Comparison of ENCODE assay signal across 1 cellular context in genomic region chr1:66284746-66285145, GRCh38.
TF ChIP-seq lines count a peak whose summit lies in the region.

No MANE protein-coding gene starts in this region.

TF ChIP-seq in GM12878, 131 proteins besides CTCF, POLR2A, EP300 and RAD21 (continued from another document):
- TF ChIP-seq HSF1 (IDR thresholded peaks at IDR 0.05; ENCODE audit: low read depth, low read length) (no peak), MEF2B (IDR thresholded peaks at IDR 0.05; ENCODE audit: partially characterized antibody, poor library complexity, severe bottlenecking) (no peak), RCOR1 (conservative IDR thresholded peaks at IDR 0.05; ENCODE audit: low read depth, low read length) (no peak), BHLHE40 (IDR thresholded peaks at IDR 0.05; ENCODE audit: borderline replicate concordance in 1 of 2, low read depth in 2 of 2, low read length in 1 of 2) (no peak), ZBTB4 (CRISPR knock-in tag; IDR thresholded peaks at IDR 0.05) (no peak), REST (IDR thresholded peaks at IDR 0.05; ENCODE audit: low read depth, low read length) (no peak), KLF5 (IDR thresholded peaks at IDR 0.05; ENCODE audit: partially characterized antibody) (no peak)
